In the genomic region with DNA sequence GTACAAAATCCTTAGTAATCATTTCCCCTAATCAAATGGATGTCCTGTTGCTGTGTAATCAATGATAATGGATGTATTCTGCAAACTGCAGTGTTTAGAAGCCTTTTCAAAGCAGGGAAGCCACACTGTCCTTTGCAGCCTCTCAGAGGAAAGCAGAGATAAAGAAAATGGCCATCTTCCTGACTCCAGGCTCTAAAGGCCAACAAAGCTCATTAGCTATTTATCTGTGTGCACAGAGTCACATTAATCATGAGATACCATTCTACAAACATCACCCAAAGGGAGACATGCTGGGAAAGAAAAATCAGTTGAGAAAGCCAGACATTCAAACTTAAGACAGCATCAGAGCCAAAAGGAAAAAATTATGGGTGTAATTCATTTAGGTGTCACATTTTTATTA, we compare ENCODE assay signal across 25 cellular contexts.
"Had no signal": no experiment of that assay in that cellular context is flagged by ENCODE, and none has a peak within 500 bp of the region (broad histone marks: within the 10 kb centered on the region; RNA-seq: fewer than 3 reads in every experiment).

No MANE protein-coding gene starts in this region.

- DNase-seq: activated B cell treated with CpG ODN at 0.5 μM for 24 hours; activated CD4-positive, alpha-beta T cell treated with anti-CD3 and anti-CD28 coated beads for 36 hours; activated CD4-positive, alpha-beta T cell treated with anti-CD3 and anti-CD28 coated beads, Interleukin-2, amount 50 U/mL, for 4 hours; activated CD8-positive, alpha-beta memory T cell treated with anti-CD3 and anti-CD28 coated beads, Interleukin-2, amount 50 U/mL, for 48 hours; activated naive CD4-positive, alpha-beta T cell; activated T-cell treated with anti-CD3 and anti-CD28 coated beads, Interleukin-2, amount 50 U/mL, for 4 hours; adrenal gland; central memory CD4-positive, alpha-beta T cell; dermis blood vessel endothelial cell; effector CD8-positive, alpha-beta T cell; glutamatergic neuron; hippocampal formation; mesenchymal stem cell; naive B cell; ovary; psoas muscle; stimulated activated CD4-positive, alpha-beta T cell treated with anti-CD3 and anti-CD28 coated beads, Interleukin-12 subunit alpha, Interleukin-12 subunit beta, amount 100 ng/mL, for 4 hours; stimulated activated CD4-positive, alpha-beta T cell treated with anti-CD3 and anti-CD28 coated beads, Interleukin-4, amount 100 ng/mL, for 4 hours; stimulated activated naive CD8-positive, alpha-beta T cell treated with anti-CD3 and anti-CD28 coated beads, Interleukin-15, Interleukin-2, amounts not matched to agents 100 U/mL and 50 U/mL, for 24 hours; substantia nigra; tibial artery had no signal

- H3K27ac ChIP-seq: adrenal gland, ascending aorta, ovary, psoas muscle, right atrium auricular region, tibial artery had no signal

- H3K4me1 Mint-ChIP-seq: activated B cell treated with CpG ODN at 0.5 μM for 24 hours; activated CD4-positive, alpha-beta T cell treated with anti-CD3 and anti-CD28 coated beads for 36 hours; naive B cell had no signal

- H3K27me3 Mint-ChIP-seq: activated CD4-positive, alpha-beta T cell treated with anti-CD3 and anti-CD28 coated beads for 36 hours; activated naive CD8-positive, alpha-beta T cell; naive B cell had no signal

- ATAC-seq: activated CD4-positive, alpha-beta T cell treated with anti-CD3 and anti-CD28 coated beads for 36 hours; activated T-cell treated with anti-CD3 and anti-CD28 coated beads, Interleukin-2, amount 50 U/mL, for 4 hours; psoas muscle; stimulated activated naive CD8-positive, alpha-beta T cell treated with anti-CD3 and anti-CD28 coated beads, Interleukin-15, Interleukin-2, amounts not matched to agents 100 U/mL and 50 U/mL, for 24 hours had no signal

- H3K4me3 Mint-ChIP-seq: activated B cell treated with CpG ODN at 0.5 μM for 24 hours; activated CD4-positive, alpha-beta T cell treated with anti-CD3 and anti-CD28 coated beads for 36 hours; activated naive CD8-positive, alpha-beta T cell; activated T-cell treated with anti-CD3 and anti-CD28 coated beads, Interleukin-2, amount 50 U/mL, for 4 hours; naive B cell had no signal

- H3K4me3 ChIP-seq: adrenal gland, ascending aorta, ovary, psoas muscle, right atrium auricular region, tibial artery had no signal

- H3K36me3 ChIP-seq: adrenal gland, ascending aorta, ovary, right atrium auricular region, tibial artery had no signal

- H3K27ac Mint-ChIP-seq: activated B cell treated with CpG ODN at 0.5 μM for 24 hours; activated CD4-positive, alpha-beta T cell treated with anti-CD3 and anti-CD28 coated beads for 36 hours; activated naive CD8-positive, alpha-beta T cell; activated T-helper 2 cell treated with anti-CD3 and anti-CD28 coated beads, Interferon-gamma antibody, Interleukin-2, Interleukin-4, amounts not matched to agents 10 μg/mL and 5 μg/mL and 100 μg/mL, durations not matched to agents 14 hours and 24 hours and 36 hours; naive B cell had no signal

- H3K9me3 Mint-ChIP-seq: activated T-helper 2 cell treated with anti-CD3 and anti-CD28 coated beads, Interferon-gamma antibody, Interleukin-2, Interleukin-4, amounts not matched to agents 10 μg/mL and 5 μg/mL and 100 μg/mL, durations not matched to agents 14 hours and 24 hours and 36 hours had no signal

- H3K27me3 ChIP-seq: adrenal gland, ascending aorta, ovary, right atrium auricular region, tibial artery had no signal

- H3K9me3 ChIP-seq: adrenal gland, ascending aorta, ovary, right atrium auricular region, tibial artery had no signal

- H3K4me1 ChIP-seq: adrenal gland, ascending aorta, psoas muscle, right atrium auricular region, tibial artery had no signal
